8 cellular contexts compared by ENCODE assay signal in the genomic region with DNA sequence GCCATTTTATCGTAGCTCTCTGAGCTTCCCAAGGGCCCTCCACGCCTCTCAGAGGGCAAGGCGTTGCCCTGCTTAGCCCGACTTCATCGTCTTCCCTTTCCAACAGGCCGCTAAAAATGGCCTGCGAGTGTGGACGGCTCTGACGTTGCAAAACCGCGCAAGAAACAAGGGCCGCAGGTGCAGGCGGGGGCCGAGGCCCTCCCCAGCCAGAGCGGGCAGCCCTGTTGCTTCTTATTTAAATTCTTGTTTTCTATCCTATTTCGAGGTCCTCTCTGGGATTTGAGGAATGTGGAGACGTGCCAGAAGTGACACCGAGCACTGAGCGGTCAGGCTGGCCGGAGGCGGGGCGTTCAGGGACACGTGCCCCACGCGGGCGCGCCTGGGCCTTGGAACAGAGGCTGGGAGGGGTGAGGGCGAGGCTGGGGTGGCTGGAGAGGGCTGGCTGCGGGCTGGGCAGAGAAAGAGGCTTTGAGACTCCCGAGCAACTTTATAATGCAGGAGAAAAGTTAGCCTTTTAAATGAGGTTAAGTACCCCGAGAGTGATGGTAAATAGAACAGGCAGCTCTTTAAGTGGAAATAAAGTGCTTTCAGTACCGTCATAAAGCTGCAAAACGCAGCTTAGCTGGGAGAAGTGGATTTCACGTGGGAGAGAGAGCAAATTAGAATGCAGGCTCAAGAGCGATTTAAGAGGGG.
A peak's percentile ranks its signal among the peaks of the same experiment; 100 is the strongest.
DNase-seq lines count a peak whose midpoint lies in the region; ATAC-seq and TF ChIP-seq lines count a peak whose summit lies in the region.

No MANE protein-coding gene starts in this region.

- peak; percentile 64 for DNase-seq in ELR (ENCODE audit: low read depth)
- peak; percentile 63 for DNase-seq in amniotic epithelial cell (ENCODE audit: low read depth)
- peak; percentile 85 for DNase-seq in left ventricle myocardium inferior
- DNase-seq in ovary = peak; percentile 87 to 93 (median 91)
- DNase-seq in NCI-H2171 (lab: John Stamatoyannopoulos, UW) = no peak
- no peak for DNase-seq in CD8-positive, alpha-beta memory T cell
- no peak for DNase-seq in effector memory CD4-positive, alpha-beta T cell

- H3K4me1 ChIP-seq in left ventricle myocardium inferior (peaks cover 42% of the 10 kb centered on the region), ovary (ENCODE audit: insufficient read depth) (peaks cover 7% of the 10 kb centered on the region)
- no peaks in the 10 kb centered on the region for H3K4me1 ChIP-seq in CD8-positive, alpha-beta memory T cell (ENCODE audit: insufficient read depth, low read length)
- H3K4me1 ChIP-seq in effector memory CD4-positive, alpha-beta T cell (ENCODE audit: control insufficient read depth, insufficient read depth, low read length, poor library complexity, severe bottlenecking) = no peaks in the 10 kb centered on the region

- H3K27ac Mint-ChIP-seq in CD8-positive, alpha-beta memory T cell = no peak overlapping the region

- ATAC-seq in HG02759 (IDR thresholded peaks at IDR 0.05; ENCODE audit: unreplicated experiment) = no peak

- intact Hi-C loops in left ventricle myocardium inferior (cut with micrococcal nuclease) = no loop called here
- intact Hi-C loops in ovary (cut with DNase I) = loop anchor here in 3 of 4 donors (5.0 kb wide), 3 partner anchors 74 to 304 kb away; a partner anchor contains a TSS

- POLR2A ChIA-PET in CD8-positive, alpha-beta memory T cell (lab: Charles Lee) = no interaction called here

- no peaks in the 10 kb centered on the region for H3K9me3 Mint-ChIP-seq in CD8-positive, alpha-beta memory T cell

- H3K4me3 ChIP-seq in left ventricle myocardium inferior (peak overlapping the region; percentile 56), ovary (peak overlapping the region; percentile 17)
- H3K4me3 ChIP-seq in CD8-positive, alpha-beta memory T cell (ENCODE audit: low read length) = no peak overlapping the region
- no peak overlapping the region for H3K4me3 ChIP-seq in effector memory CD4-positive, alpha-beta T cell (ENCODE audit: insufficient read depth, low read depth, low read length, poor library complexity, severe bottlenecking)

- H3K36me3 ChIP-seq in left ventricle myocardium inferior (no peaks in the 10 kb centered on the region), ovary (no peaks in the 10 kb centered on the region)
- no peaks in the 10 kb centered on the region for H3K36me3 ChIP-seq in CD8-positive, alpha-beta memory T cell (ENCODE audit: insufficient read depth, low read length)
- no peaks in the 10 kb centered on the region for H3K36me3 ChIP-seq in effector memory CD4-positive, alpha-beta T cell (ENCODE audit: control insufficient read depth, insufficient read depth, low read length)

- H3K4me1 Mint-ChIP-seq in CD8-positive, alpha-beta memory T cell = peaks cover 0 to 10% (median 2%) of the 10 kb centered on the region in 3 donors

- WGBS in ovary, 3 donors = 4 to 8% (median 4%) methylated on average over 35 of the region's 35 CpGs

- peaks cover 7% of the 10 kb centered on the region for H3K9me3 ChIP-seq in left ventricle myocardium inferior (replicated peaks)
- no peaks in the 10 kb centered on the region for H3K9me3 ChIP-seq in ovary
- no peaks in the 10 kb centered on the region for H3K9me3 ChIP-seq in CD8-positive, alpha-beta memory T cell (ENCODE audit: low read length)
- no peaks in the 10 kb centered on the region for H3K9me3 ChIP-seq in effector memory CD4-positive, alpha-beta T cell (ENCODE audit: control insufficient read depth, low read length)

- CTCF ChIA-PET in CD8-positive, alpha-beta memory T cell (lab: Charles Lee) = no interaction called here

- TF ChIP-seq CTCF in left ventricle myocardium inferior (IDR thresholded peaks at IDR 0.05; ENCODE audit: borderline replicate concordance) (no peak), ovary (IDR thresholded peaks at IDR 0.05) (no peak)

- H3K4me3 Mint-ChIP-seq in CD8-positive, alpha-beta memory T cell = no peak overlapping the region

- peak overlapping the region; percentile 74 for H3K27ac ChIP-seq in left ventricle myocardium inferior (replicated peaks)
- H3K27ac ChIP-seq in ovary = peak overlapping the region; percentile 79 to 82
- H3K27ac ChIP-seq in CD8-positive, alpha-beta memory T cell (ENCODE audit: low read depth, low read length) = no peak overlapping the region
- no peak overlapping the region for H3K27ac ChIP-seq in effector memory CD4-positive, alpha-beta T cell (ENCODE audit: insufficient read depth, low read length, poor library complexity, severe bottlenecking)

- TF ChIP-seq EP300 in ovary (IDR thresholded peaks at IDR 0.05) = no peak

- TF ChIP-seq POLR2A in ovary (IDR thresholded peaks at IDR 0.05) = peak; percentile 43

- peaks cover 7 to 8% of the 10 kb centered on the region in 2 donors for H3K27me3 Mint-ChIP-seq in CD8-positive, alpha-beta memory T cell

- no peaks in the 10 kb centered on the region for H3K36me3 Mint-ChIP-seq in CD8-positive, alpha-beta memory T cell

- H3K27me3 ChIP-seq in left ventricle myocardium inferior (ENCODE audit: low read depth) = no peaks in the 10 kb centered on the region
- no peaks in the 10 kb centered on the region for H3K27me3 ChIP-seq in ovary
- no peaks in the 10 kb centered on the region for H3K27me3 ChIP-seq in CD8-positive, alpha-beta memory T cell (ENCODE audit: insufficient read depth, low read length, poor library complexity, severe bottlenecking)
- no peaks in the 10 kb centered on the region for H3K27me3 ChIP-seq in effector memory CD4-positive, alpha-beta T cell (replicated peaks; ENCODE audit: control insufficient read depth, insufficient read depth, low read length, poor library complexity, severe bottlenecking)

Comparison
In these comparisons a context has a peak if more than half of its experiments do, and no peak if none do; other contexts are left out.
1. DNase-seq: peak in ELR (single experiment), amniotic epithelial cell (single experiment), left ventricle myocardium inferior (single experiment) and ovary (5 of 5); none in NCI-H2171 (single experiment), CD8-positive, alpha-beta memory T cell (0 of 5) and effector memory CD4-positive, alpha-beta T cell (0 of 3).
2. H3K27ac ChIP-seq: peak in left ventricle myocardium inferior (single experiment) and ovary (2 of 2); none in CD8-positive, alpha-beta memory T cell (single experiment) and effector memory CD4-positive, alpha-beta T cell (single experiment).
3. H3K4me3 ChIP-seq: peak in left ventricle myocardium inferior (single experiment) and ovary (single experiment); none in CD8-positive, alpha-beta memory T cell (single experiment) and effector memory CD4-positive, alpha-beta T cell (single experiment).